Comparison of ENCODE assay signal across 8 cellular contexts in genomic region chr19:507286-508203, GRCh38. TPM values are rescaled to one million over a fixed set of nuclear protein-coding genes. Genes with fewer than 3 reads are reported as not detected.
DNase-seq lines count a peak whose midpoint lies in the region; ATAC-seq and TF ChIP-seq lines count a peak whose summit lies in the region.

A gene with protein sequence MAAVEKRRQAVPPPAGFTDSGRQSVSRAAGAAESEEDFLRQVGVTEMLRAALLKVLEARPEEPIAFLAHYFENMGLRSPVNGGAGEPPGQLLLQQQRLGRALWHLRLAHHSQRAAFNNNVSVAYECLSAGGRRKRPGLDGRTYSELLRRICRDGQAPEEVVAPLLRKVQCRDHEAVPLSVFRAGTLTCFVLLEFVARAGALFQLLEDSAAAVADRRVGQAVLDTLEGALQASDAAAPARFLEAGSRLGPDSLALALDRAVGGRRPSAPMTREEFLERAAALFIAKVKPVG (plus strand): TSS chr19:507497. CDS start chr19:507507, 10 bp downstream.

- peak; percentile 74 for DNase-seq in NCI-H226
- DNase-seq in activated CD4-positive, alpha-beta T cell treated with anti-CD3 and anti-CD28 coated beads for 36 hours, result peak; percentile 92
- peak; percentile 56 to 85 (median 74) for DNase-seq in stimulated activated CD4-positive, alpha-beta T cell treated with anti-CD3 and anti-CD28 coated beads, Interleukin-1b, Interleukin-23, amount 100 ng/mL, for 24 hours (ENCODE audit: low read depth in 4 of 4, low spot score in 1 of 4)

- peaks cover 8% of the 10 kb centered on the region for H3K79me2 ChIP-seq in ACC112 (ENCODE audit: control insufficient read depth, insufficient read depth, low read length, unreplicated experiment)

- peak within 1 kb of the TSS; percentile 95 for H3K4me3 Mint-ChIP-seq in activated CD4-positive, alpha-beta T cell treated with anti-CD3 and anti-CD28 coated beads for 36 hours

- no peaks in the 10 kb centered on the region for H3K27me3 Mint-ChIP-seq in activated CD4-positive, alpha-beta T cell treated with anti-CD3 and anti-CD28 coated beads for 36 hours

- ATAC-seq in HG03060 (IDR thresholded peaks at IDR 0.05; ENCODE audit: low read depth, unreplicated experiment), result peak; percentile 29
- peak; percentile 64 for ATAC-seq in activated CD4-positive, alpha-beta T cell treated with anti-CD3 and anti-CD28 coated beads for 36 hours

- peak within 1 kb of the TSS; percentile 100 for H3K27ac Mint-ChIP-seq in activated CD4-positive, alpha-beta T cell treated with anti-CD3 and anti-CD28 coated beads for 36 hours

- H3K27ac ChIP-seq in ACC112 (ENCODE audit: low read depth, low read length) (peak within 1 kb of the TSS; percentile 92), cingulate gyrus (ENCODE audit: low read depth, low read length) (peak within 1 kb of the TSS; percentile 98), layer of hippocampus (ENCODE audit: low read depth, low read length) (peak within 1 kb of the TSS; percentile 98)

- POLR2A ChIA-PET in activated CD4-positive, alpha-beta T cell treated with anti-CD3 and anti-CD28 coated beads for 36 hours (lab: Charles Lee), result interaction anchor here (1.0 kb wide), 1 partner anchor 10 kb away, joined by 4 read pairs; no protein-coding TSS in a partner anchor

- H3K4me1 ChIP-seq in ACC112 (ENCODE audit: control insufficient read depth, insufficient read depth, low read length, unreplicated experiment), result peaks cover 4% of the 10 kb centered on the region

- no peaks in the 10 kb centered on the region for H3K27me3 ChIP-seq in ACC112 (ENCODE audit: insufficient read depth, low read length)
- H3K27me3 ChIP-seq in layer of hippocampus (ENCODE audit: control insufficient read depth, insufficient read depth, low read length), result no peaks in the 10 kb centered on the region

- H3K9me3 Mint-ChIP-seq in activated CD4-positive, alpha-beta T cell treated with anti-CD3 and anti-CD28 coated beads for 36 hours (ENCODE audit: low read depth), result no peaks in the 10 kb centered on the region

- H2AFZ ChIP-seq in ACC112 (ENCODE audit: low read length, unreplicated experiment), result peak within 1 kb of the TSS; percentile 77

- H3K4me1 Mint-ChIP-seq in activated CD4-positive, alpha-beta T cell treated with anti-CD3 and anti-CD28 coated beads for 36 hours, result peaks cover 46% of the 10 kb centered on the region

- H3K4me3 ChIP-seq in ACC112 (ENCODE audit: low read depth, low read length), result peak within 1 kb of the TSS; percentile 96

- peak; percentile 48 for TF ChIP-seq POLR2A in GM18526 (IDR thresholded peaks at IDR 0.05; ENCODE audit: extremely low read depth, insufficient read length)

- intact Hi-C loops in activated CD4-positive, alpha-beta T cell treated with anti-CD3 and anti-CD28 coated beads for 36 hours (cut with DNase I, micrococcal nuclease), result loop anchor here (1.0 to 2.0 kb wide), 9 partner anchors 18 to 290 kb away; partner anchors contain the start of genes CDC34 (in 2 of the 2), BSG (in 1 of the 2), MIER2 (in 1 of the 2) and PTBP1 (in 1 of the 2)

- H3K36me3 Mint-ChIP-seq in activated CD4-positive, alpha-beta T cell treated with anti-CD3 and anti-CD28 coated beads for 36 hours (ENCODE audit: low read depth), result peaks cover 6% of the 10 kb centered on the region

- no peaks in the 10 kb centered on the region for H3K36me3 ChIP-seq in ACC112 (ENCODE audit: insufficient read depth, low read length)

- CTCF ChIA-PET in activated CD4-positive, alpha-beta T cell treated with anti-CD3 and anti-CD28 coated beads for 36 hours (lab: Charles Lee), result interaction anchor here (0.6 to 1.8 kb wide), 10 partner anchors 11 to 164 kb away, joined by 3 to 18 read pairs (median 6); partner anchors contain the start of genes C2CD4C, CDC34 and MADCAM1

RNA-seq across cellular contexts. Expression of the gene that starts here (rescaled TPM):
- total RNA-seq in activated CD4-positive, alpha-beta T cell treated with anti-CD3 and anti-CD28 coated beads for 36 hours, result 1 to 10 TPM; 6.4 to 8.4 TPM

Comparison
In these comparisons a context has a peak if more than half of its experiments do, and no peak if none do; other contexts are left out.
1. Peak in every context shown above with its lines: DNase-seq, ATAC-seq, H3K4me3 ChIP-seq and H3K27ac ChIP-seq.